In genomic region chr22:31652911-31653684, GRCh38 we compare ENCODE assay signal across 12 cellular contexts. TPM values are rescaled to one million over a fixed set of nuclear protein-coding genes. Genes with fewer than 3 reads are reported as not detected.
DNase-seq lines count a peak whose midpoint lies in the region; ATAC-seq, FAIRE-seq and TF ChIP-seq lines count a peak whose summit lies in the region.
"Had no signal": no experiment of that assay in that cellular context is flagged by ENCODE, and none has a peak within 500 bp of the region (broad histone marks: within the 10 kb centered on the region; RNA-seq: fewer than 3 reads in every experiment).

No MANE protein-coding gene starts in this region.

- no peak overlapping the region for H2AFZ ChIP-seq in PC-3 (ENCODE audit: low read length)

- peaks cover 5% of the 10 kb centered on the region; the same call in 1 of the 2 replicates for H3K36me3 ChIP-seq in HAP-1 (replicated peaks)
- no peaks in the 10 kb centered on the region; the same call in 1 of the 2 replicates for H3K36me3 ChIP-seq in PC-3 (ENCODE audit: low read depth, low read length)
- peaks cover 16% of the 10 kb centered on the region for H3K36me3 ChIP-seq in upper lobe of right lung

- intact Hi-C loops in PC-3 (cut with micrococcal nuclease) (loop anchor here (1.0 kb wide), 1 partner anchor 8 kb away; no protein-coding TSS in a partner anchor), upper lobe of right lung (cut with DNase I) (no loop called here)

- TF ChIP-seq EP300 in A549 (IDR thresholded peaks at IDR 0.05), result no peak

- TF ChIP-seq CTCF in A549 (IDR thresholded peaks at IDR 0.05) (no peak), PC-3 (conservative IDR thresholded peaks at IDR 0.05; ENCODE audit: low read depth, low read length) (no peak), upper lobe of right lung (IDR thresholded peaks at IDR 0.05) (no peak)

- H3K27ac ChIP-seq in A549, result peak overlapping the region in 1 of 2 experiments; percentile 60; a peak in 3 of 6 replicates
- peak overlapping the region; percentile 54 for H3K27ac ChIP-seq in PC-3 (ENCODE audit: low read length)
- H3K27ac ChIP-seq in upper lobe of right lung, result no peak overlapping the region
- H3K27ac ChIP-seq: transverse colon had no signal

- no peak overlapping the region for H3K4me3 ChIP-seq in A549
- H3K4me3 ChIP-seq in HAP-1, result no peak overlapping the region
- H3K4me3 ChIP-seq in PC-3 (ENCODE audit: low read length), result no peak overlapping the region; the same call in 1 of the 2 replicates
- H3K4me3 ChIP-seq in upper lobe of right lung, result no peak overlapping the region
- H3K4me3 ChIP-seq: transverse colon had no signal

- no peaks in the 10 kb centered on the region for H3K9me2 ChIP-seq in PC-3 (replicated peaks; ENCODE audit: low read length)

- POLR2A ChIA-PET in A549 (lab: Yijun Ruan, JAX) (interaction anchor here (0.7 to 1.2 kb wide), 2 partner anchors 9 kb away, joined by 3 to 6 read pairs; partner anchors contain the start of gene PISD), PC-3 (lab: Charles Lee; ENCODE audit: unreplicated experiment) (interaction anchor here (0.7 kb wide), 1 partner anchor 71 kb away, joined by 4 read pairs; no protein-coding TSS in a partner anchor)

- no TSS peak for BruUV-seq in PC-3 (replicated peaks; lab: Mats Ljungman, UMichigan)

- no peak overlapping the region for H3K9ac ChIP-seq in PC-3 (ENCODE audit: low read length)

- no peaks in the 10 kb centered on the region for H3F3A ChIP-seq in PC-3 (ENCODE audit: low read length, unreplicated experiment)

- TF ChIP-seq POLR2A in A549 (IDR thresholded peaks at IDR 0.05; ENCODE audit: low read length), result no peak

- H3K9me3 ChIP-seq in A549, result no peaks in the 10 kb centered on the region
- no peaks in the 10 kb centered on the region for H3K9me3 ChIP-seq in HAP-1
- no peaks in the 10 kb centered on the region for H3K9me3 ChIP-seq in PC-3 (ENCODE audit: low read length)
- H3K9me3 ChIP-seq in upper lobe of right lung, result no peaks in the 10 kb centered on the region
- H3K9me3 ChIP-seq: transverse colon had no signal

- in situ Hi-C loops in HAP-1 (cut with MboI; ENCODE audit: low sequenced_read_pairs), result no loop called here

- CTCF ChIA-PET in A549 (lab: Yijun Ruan, JAX), result interaction anchor here (0.9 to 1.0 kb wide), 2 partner anchors 9 to 317 kb away, joined by 3 read pairs; partner anchors contain the start of gene PISD
- CTCF ChIA-PET in PC-3 (lab: Charles Lee), result no interaction called here

- peaks cover 12% of the 10 kb centered on the region; the same call in 1 of the 2 replicates for H4K20me1 ChIP-seq in PC-3 (ENCODE audit: low read length)

- WGBS in A549 (ENCODE audit: missing lambda C conversion rate), result 55% methylated on average over 9 of the region's 9 CpGs

- TF ChIP-seq RAD21 in A549 (conservative IDR thresholded peaks at IDR 0.05 in 1 of 2, IDR thresholded peaks at IDR 0.05 in 1 of 2), result no peak

- H3K79me2 ChIP-seq in PC-3 (ENCODE audit: low read length), result peaks cover 89% of the 10 kb centered on the region

- H3K4me2 ChIP-seq in A549 (peak overlapping the region; percentile 36; the same call in 2 of the 3 replicates), PC-3 (ENCODE audit: low read length) (peak overlapping the region; percentile 72)

- DNase-seq in A549 (ENCODE audit: low read depth in 1 of 2, low spot score in 1 of 2), result no peak
- DNase-seq in HAP-1 (ENCODE audit: low spot score in 2 of 2), result peak; percentile 36 to 48
- DNase-seq in PC-3, result peak; percentile 67
- DNase-seq in kidney tubule cell (ENCODE audit: low spot score), result peak; percentile 90
- no peak for DNase-seq in upper lobe of right lung
- no peak for DNase-seq in effector CD8-positive, alpha-beta T cell (lab: John Stamatoyannopoulos, UW)
- DNase-seq in germinal center (ENCODE audit: low spot score), result no peak
- DNase-seq in activated CD4-positive, alpha-beta T cell treated with anti-CD3 and anti-CD28 coated beads for 1 hour, result no peak
- DNase-seq: activated T-cell treated with anti-CD3 and anti-CD28 coated beads for 4 hours, H7, MM.1S, transverse colon had no signal

- H3K27me3 ChIP-seq in HAP-1 (ENCODE audit: low read depth) (no peaks in the 10 kb centered on the region), PC-3 (ENCODE audit: low read length) (no peaks in the 10 kb centered on the region), upper lobe of right lung (no peaks in the 10 kb centered on the region)
- H3K27me3 ChIP-seq: transverse colon had no signal

- H3K4me1 ChIP-seq in A549 (peaks cover 30% of the 10 kb centered on the region), HAP-1 (peaks cover 22% of the 10 kb centered on the region), PC-3 (ENCODE audit: insufficient read depth, low read length) (peaks cover 19% of the 10 kb centered on the region), upper lobe of right lung (peaks cover 3% of the 10 kb centered on the region)

- no peak for FAIRE-seq in A549 (lab: Jason Lieb, UNC)

- ATAC-seq in A549 (peak; percentile 59 to 64; a peak in 5 of 6 replicates), PC-3 (peak; percentile 97), upper lobe of right lung (no peak)

TF ChIP-seq in A549, 52 proteins besides CTCF, POLR2A, EP300 and RAD21:
- TF ChIP-seq TFCP2L1 (CRISPR knock-in tag; IDR thresholded peaks at IDR 0.05), result no peak

RNA-seq across cellular contexts. Expression of gene PISD, which starts 8.9 kb away (rescaled TPM):
- polyA plus RNA-seq in A549 (2011; rRNA removed), result 11.0 and 13.1 TPM in 2 replicates
- polyA plus RNA-seq in A549 (2012; cell fraction: cytosol; rRNA removed), result 18.0 and 22.9 TPM in 2 replicates
- polyA plus RNA-seq in A549 (2012; cell fraction: nucleus; rRNA removed), result 80.2 and 100 TPM in 2 replicates
- polyA plus RNA-seq in A549 (2017; fragmentation: RNase III; extraction: RNeasy Plus Mini Kit Qiagen cat#74134 plus additional on column Dnase treatment), result 16.6 to 17.4 TPM (median 17.3 TPM) in 3 replicates
- 12.6 and 16.4 TPM in 2 replicates for polyA minus RNA-seq in A549 (2011; rRNA and poly(A)+ RNA removed)
- total RNA-seq in PC-3 (2014; rRNA removed), result 36.0 and 50.5 TPM in 2 replicates
- total RNA-seq in upper lobe of right lung, result 51.2 TPM

Comparison
In these comparisons a context has a peak if more than half of its experiments do, and no peak if none do; other contexts are left out.
1. DNase-seq: peak in HAP-1 (2 of 2), PC-3 (single experiment) and kidney tubule cell (single experiment); none in A549 (0 of 2), upper lobe of right lung (single experiment), effector CD8-positive, alpha-beta T cell (single experiment), germinal center (single experiment) and activated CD4-positive, alpha-beta T cell treated with anti-CD3 and anti-CD28 coated beads for 1 hour (single experiment).